In genomic region chr11:76554767-76555166, GRCh38 we compare ENCODE assay signal across 15 cellular contexts.
DNase-seq lines count a peak whose midpoint lies in the region; ATAC-seq, FAIRE-seq and TF ChIP-seq lines count a peak whose summit lies in the region.
"Had no signal": no experiment of that assay in that cellular context is flagged by ENCODE, and none has a peak within 500 bp of the region (broad histone marks: within the 10 kb centered on the region; RNA-seq: fewer than 3 reads in every experiment).

No MANE protein-coding gene starts in this region.

- H2AFZ ChIP-seq in K562 (ENCODE audit: low read depth, low read length) (no peak overlapping the region), hepatocyte (no peak overlapping the region)

- no peaks in the 10 kb centered on the region for H3K9me2 ChIP-seq in hepatocyte (replicated peaks; ENCODE audit: insufficient read depth)

- H4K20me1 ChIP-seq in K562 (replicated peaks; ENCODE audit: control insufficient read depth, insufficient read depth, low read length) (no peaks in the 10 kb centered on the region), hepatocyte (ENCODE audit: insufficient read depth, poor library complexity, severe bottlenecking) (no peaks in the 10 kb centered on the region)

- no peak overlapping the region for H3K4me2 ChIP-seq in K562 (ENCODE audit: insufficient read depth, low read length)
- no peak overlapping the region for H3K4me2 ChIP-seq in hepatocyte

- 14% methylated on average over 6 of the region's 6 CpGs for WGBS in K562 (ENCODE audit: insufficient coverage, low coverage, missing lambda C conversion rate)
- 68% methylated on average over 6 of the region's 6 CpGs for WGBS in hepatocyte (ENCODE audit: low lambda C conversion rate, missing lambda C conversion rate)

- H3K9me3 ChIP-seq in K562 (replicated peaks; ENCODE audit: control insufficient read depth, insufficient read depth, low read depth, low read length) (no peaks in the 10 kb centered on the region), hepatocyte (ENCODE audit: low read depth) (no peaks in the 10 kb centered on the region), mucosa of rectum (ENCODE audit: control insufficient read depth in 2 of 2, low read length in 2 of 2) (no peaks in the 10 kb centered on the region)

- intact Hi-C loops in K562 (cut with micrococcal nuclease) = no loop called here

- H3K9ac ChIP-seq in K562 (ENCODE audit: insufficient read depth in 1 of 2, low read depth in 2 of 2, low read length in 2 of 2) (no peak overlapping the region), mucosa of rectum (ENCODE audit: low read depth in 1 of 2, low read length in 2 of 2) (no peak overlapping the region)

- H3K36me3 ChIP-seq in H7 (replicated peaks; ENCODE audit: control insufficient read depth, insufficient read depth, low read length) (no peaks in the 10 kb centered on the region; the same call in none of the 2 replicates), K562 (ENCODE audit: control insufficient read depth, insufficient read depth, low read length) (no peaks in the 10 kb centered on the region), hepatocyte (replicated peaks; ENCODE audit: insufficient read depth, low read depth) (no peaks in the 10 kb centered on the region), mucosa of rectum (ENCODE audit: control insufficient read depth in 2 of 2, insufficient read depth in 2 of 2, low read length in 2 of 2) (peaks cover 0 to 2% of the 10 kb centered on the region in 2 donors)

- no peaks in the 10 kb centered on the region for H3K9me1 ChIP-seq in K562 (ENCODE audit: control insufficient read depth, insufficient read depth, low read length)

- TF ChIP-seq CTCF in K562 (IDR thresholded peaks at IDR 0.05 in 2 of 3, conservative IDR thresholded peaks at IDR 0.05 in 1 of 3; ENCODE audit: insufficient read depth in 2 of 3, low read depth in 1 of 3, low read length in 3 of 3) (no peak), hepatocyte (IDR thresholded peaks at IDR 0.05; ENCODE audit: poor library complexity) (no peak), GM13976 (IDR thresholded peaks at IDR 0.05; ENCODE audit: borderline replicate concordance, control extremely low read depth, extremely low read depth, insufficient read depth, missing control alignments) (no peak)

- no peak; the same call in 1 of the 2 replicates for TF ChIP-seq POLR2A in K562 (conservative IDR thresholded peaks at IDR 0.05)

- no peak for TF ChIP-seq RAD21 in K562 (CRISPR knock-in tag; conservative IDR thresholded peaks at IDR 0.05 in 1 of 2, IDR thresholded peaks at IDR 0.05 in 1 of 2)

- ATAC-seq in K562 (peak; percentile 53; the same call in 2 of the 3 replicates), HG02763 (IDR thresholded peaks at IDR 0.05; ENCODE audit: unreplicated experiment) (no peak)
- ATAC-seq: GM12878, HCT116 had no signal

- CTCF ChIA-PET in K562 (lab: Yijun Ruan, JAX; ENCODE audit: low intra/inter-chr PET ratio) = no interaction called here

- POLR2A ChIA-PET in K562 (lab: Yijun Ruan, JAX) = interaction anchor here (0.8 to 1.5 kb wide), 3 partner anchors 10 to 15 kb away, joined by 3 to 4 read pairs (median 3); no protein-coding TSS in a partner anchor

- FAIRE-seq in K562 (lab: Jason Lieb, UNC) = no peak
- FAIRE-seq: A204.1, GM12878 had no signal

- no TSS peak for BruUV-seq in K562 (replicated peaks; lab: Mats Ljungman, UMichigan)

- H3K4me1 ChIP-seq in K562 (replicated peaks in 1 of 2; ENCODE audit: control insufficient read depth in 2 of 2, insufficient read depth in 2 of 2, low read length in 2 of 2) = no peaks in the 10 kb centered on the region
- H3K4me1 ChIP-seq in hepatocyte (ENCODE audit: insufficient read depth) = no peaks in the 10 kb centered on the region
- H3K4me1 ChIP-seq in mucosa of rectum (ENCODE audit: control insufficient read depth in 2 of 2, insufficient read depth in 2 of 2, low read length in 2 of 2) = peaks cover 7 to 18% of the 10 kb centered on the region in 2 donors

- H3K27ac ChIP-seq in K562 (ENCODE audit: extremely low read depth, low read depth, low read length) (no peak overlapping the region), hepatocyte (peak overlapping the region; percentile 31), mucosa of rectum (ENCODE audit: low read depth in 2 of 2, low read length in 2 of 2) (peak overlapping the region; percentile 61 to 62)

- H3K27me3 ChIP-seq in H7 (ENCODE audit: control insufficient read depth, insufficient read depth, low read length) = no peaks in the 10 kb centered on the region
- no peaks in the 10 kb centered on the region for H3K27me3 ChIP-seq in K562 (ENCODE audit: control insufficient read depth in 2 of 2, insufficient read depth in 2 of 2, low read length in 2 of 2)
- no peaks in the 10 kb centered on the region for H3K27me3 ChIP-seq in hepatocyte
- no peaks in the 10 kb centered on the region for H3K27me3 ChIP-seq in mucosa of rectum (ENCODE audit: control insufficient read depth in 2 of 2, insufficient read depth in 2 of 2, low read length in 2 of 2)

- in situ Hi-C loops in K562 (cut with MboI) (no loop called here), GM13976 (cut with MboI; ENCODE audit: low sequenced_read_pairs, unreplicated experiment) (no loop called here)

- DNase-seq in H7 (peak; percentile 6), K562 (ENCODE audit: extremely low read depth in 1 of 4, low spot score in 3 of 4) (no peak), hepatocyte (ENCODE audit: low spot score) (no peak), amygdala (lab: John Stamatoyannopoulos, UW) (no peak), GM13976 (ENCODE audit: low spot score) (no peak)
- DNase-seq: Calu3; CD4-positive, alpha-beta T cell; DMS 273 treated with DMSO at 0.1 percent for 48 hours; DMS79; GOT3 had no signal

- no peak for TF ChIP-seq EP300 in K562 (IDR thresholded peaks at IDR 0.05; ENCODE audit: low read length)

- H3K4me3 ChIP-seq in H7 (ENCODE audit: insufficient read depth, low read depth, low read length) (no peak overlapping the region), K562 (no peak overlapping the region), hepatocyte (no peak overlapping the region), mucosa of rectum (ENCODE audit: low read length in 2 of 2) (no peak overlapping the region)
- H3K4me3 ChIP-seq: GM12878 had no signal

- H3K79me2 ChIP-seq in K562 (ENCODE audit: control insufficient read depth, insufficient read depth, low read length) (no peaks in the 10 kb centered on the region), hepatocyte (no peaks in the 10 kb centered on the region)

TF ChIP-seq in K562, 482 proteins besides CTCF, POLR2A, EP300 and RAD21:
- 0 out of 2 replicates have a peak, but pooled peaks have one; percentile 32 for TF ChIP-seq OTX1 (CRISPR knock-in tag; IDR thresholded peaks at IDR 0.05)
- no peak for TF ChIP-seq CC2D1A (IDR thresholded peaks at IDR 0.05)
- TF ChIP-seq NRF1 (conservative IDR thresholded peaks at IDR 0.05 in 1 of 2, IDR thresholded peaks at IDR 0.05 in 1 of 2) = no peak
- TF ChIP-seq SUPT5H (IDR thresholded peaks at IDR 0.05) = peak; percentile 19; the same call in 1 of the 2 replicates
- peak in 1 of 2 experiments; percentile 55 for TF ChIP-seq E2F6 (IDR thresholded peaks at IDR 0.05; ENCODE audit: borderline replicate concordance in 1 of 2, extremely low read depth in 1 of 2, insufficient read depth in 1 of 2, insufficient read length in 1 of 2, low read depth in 1 of 2, low read length in 1 of 2, poor library complexity in 1 of 2, severe bottlenecking in 1 of 2)
- no peak for TF ChIP-seq ZNF561 (CRISPR knock-in tag; conservative IDR thresholded peaks at IDR 0.05)
